9 cellular contexts compared by ENCODE assay signal in genomic region chr19:44848805-44849457, GRCh38. TPM values are rescaled to one million over a fixed set of nuclear protein-coding genes. Genes with fewer than 3 reads are reported as not detected.
DNase-seq lines count a peak whose midpoint lies in the region; ATAC-seq and TF ChIP-seq lines count a peak whose summit lies in the region.
"Had no signal": no experiment of that assay in that cellular context is flagged by ENCODE, and none has a peak within 500 bp of the region (broad histone marks: within the 10 kb centered on the region; RNA-seq: fewer than 3 reads in every experiment).

No MANE protein-coding gene starts in this region.

- H3K9me3 ChIP-seq in thymus (ENCODE audit: control insufficient read depth): no peaks in the 10 kb centered on the region

- H3K27ac ChIP-seq in dorsolateral prefrontal cortex (peak overlapping the region in 36 of 59 donors; percentile 1 to 90 (median 66)), thymus (ENCODE audit: low read depth) (peak overlapping the region; percentile 21)

- 65% methylated on average over 18 of the region's 18 CpGs for WGBS in thymus

- peaks cover 7% of the 10 kb centered on the region for H3K36me3 Mint-ChIP-seq in memory B cell

- H3K4me3 ChIP-seq in dorsolateral prefrontal cortex: peak overlapping the region in 46 of 59 donors; percentile 21 to 91 (median 76)
- no peak overlapping the region for H3K4me3 ChIP-seq in thymus (ENCODE audit: low read length)

- peak overlapping the region; percentile 50 for H3K4me3 Mint-ChIP-seq in memory B cell

- peaks cover 27% of the 10 kb centered on the region for H3K4me1 Mint-ChIP-seq in memory B cell

- TF ChIP-seq CTCF in dorsolateral prefrontal cortex (IDR thresholded peaks at IDR 0.05 in 54 of 56, conservative IDR thresholded peaks at IDR 0.05 in 2 of 56; ENCODE audit: low read depth in 1 of 56, partially characterized antibody in 56 of 56): no peak

- no peak overlapping the region for H3K27ac Mint-ChIP-seq in memory B cell
- H3K27ac Mint-ChIP-seq: activated T-helper 17 cell treated with anti-CD3 and anti-CD28 coated beads, Interleukin-2, amount 50 U/mL, for 72 hours had no signal

- DNase-seq in NCI-H69 (lab: John Stamatoyannopoulos, UW): peak; percentile 25
- DNase-seq in dorsolateral prefrontal cortex: no peak
- DNase-seq in memory B cell (ENCODE audit: low spot score in 2 of 2): no peak

- H3K27me3 ChIP-seq in dorsolateral prefrontal cortex: peaks cover 0 to 8% (median 0%) of the 10 kb centered on the region in 45 donors
- peaks cover 24% of the 10 kb centered on the region for H3K27me3 ChIP-seq in thymus (ENCODE audit: control insufficient read depth, insufficient read depth)

- ATAC-seq in memory B cell (ENCODE audit: low read depth): no peak
- ATAC-seq in GM18858 (IDR thresholded peaks at IDR 0.05; ENCODE audit: unreplicated experiment): no peak
- no peak for ATAC-seq in HG03045 (IDR thresholded peaks at IDR 0.05; ENCODE audit: unreplicated experiment)
- no peak for ATAC-seq in GM21576 (IDR thresholded peaks at IDR 0.05; ENCODE audit: unreplicated experiment)
- ATAC-seq: activated T-helper 17 cell treated with anti-CD3 and anti-CD28 coated beads, Interleukin-2, amount 50 U/mL, for 72 hours had no signal

- intact Hi-C loops in dorsolateral prefrontal cortex (cut with DNase I): loop anchor here (2.0 to 10.0 kb wide), 3 partner anchors 50 to 124 kb away; no protein-coding TSS in a partner anchor

- H3K36me3 ChIP-seq in thymus (ENCODE audit: control insufficient read depth, insufficient read depth): no peaks in the 10 kb centered on the region

- H3K9me3 Mint-ChIP-seq in memory B cell: peaks cover 3% of the 10 kb centered on the region
- H3K9me3 Mint-ChIP-seq: activated T-helper 17 cell treated with anti-CD3 and anti-CD28 coated beads, Interleukin-2, amount 50 U/mL, for 72 hours had no signal

- H3K27me3 Mint-ChIP-seq in memory B cell: peaks cover 39% of the 10 kb centered on the region

- peaks cover 12% of the 10 kb centered on the region for H3K4me1 ChIP-seq in thymus (ENCODE audit: control insufficient read depth, insufficient read depth, low read length)

RNA-seq across cellular contexts. Expression of gene NECTIN2, which starts 2.8 kb away (rescaled TPM):
- 10 to 100 TPM; 11.4 to 44.7 (median 20.5) TPM for total RNA-seq in dorsolateral prefrontal cortex
- 19.5 TPM for polyA plus RNA-seq in thymus

RNA-seq across cellular contexts. Expression of gene BCAM, which starts 40.0 kb away (rescaled TPM):
- 10 to 100 TPM in 119 of 120 experiments, 1 to 10 TPM in 1; 9.2 to 58.9 (median 22.6) TPM for total RNA-seq in dorsolateral prefrontal cortex
- 48.7 TPM for polyA plus RNA-seq in thymus
- total RNA-seq: activated T-helper 17 cell treated with anti-CD3 and anti-CD28 coated beads, Interleukin-2, amount 50 U/mL, for 72 hours; mononuclear cell had no signal

RNA-seq across cellular contexts. Expression of gene TOMM40, which starts 42.1 kb away (rescaled TPM):
- 10 to 100 TPM; 34.1 to 67.1 (median 47.2) TPM for total RNA-seq in dorsolateral prefrontal cortex
- 25.6 TPM for polyA plus RNA-seq in thymus

RNA-seq across cellular contexts. Expression of gene APOE, which starts 56.7 kb away (rescaled TPM):
- total RNA-seq in dorsolateral prefrontal cortex: 1,000 to 10,000 TPM in 1 of 120 experiments, 100 to 1,000 TPM in 119; 258 to 1,236 (median 470) TPM
- 334 TPM for polyA plus RNA-seq in thymus
